In the genomic region with DNA sequence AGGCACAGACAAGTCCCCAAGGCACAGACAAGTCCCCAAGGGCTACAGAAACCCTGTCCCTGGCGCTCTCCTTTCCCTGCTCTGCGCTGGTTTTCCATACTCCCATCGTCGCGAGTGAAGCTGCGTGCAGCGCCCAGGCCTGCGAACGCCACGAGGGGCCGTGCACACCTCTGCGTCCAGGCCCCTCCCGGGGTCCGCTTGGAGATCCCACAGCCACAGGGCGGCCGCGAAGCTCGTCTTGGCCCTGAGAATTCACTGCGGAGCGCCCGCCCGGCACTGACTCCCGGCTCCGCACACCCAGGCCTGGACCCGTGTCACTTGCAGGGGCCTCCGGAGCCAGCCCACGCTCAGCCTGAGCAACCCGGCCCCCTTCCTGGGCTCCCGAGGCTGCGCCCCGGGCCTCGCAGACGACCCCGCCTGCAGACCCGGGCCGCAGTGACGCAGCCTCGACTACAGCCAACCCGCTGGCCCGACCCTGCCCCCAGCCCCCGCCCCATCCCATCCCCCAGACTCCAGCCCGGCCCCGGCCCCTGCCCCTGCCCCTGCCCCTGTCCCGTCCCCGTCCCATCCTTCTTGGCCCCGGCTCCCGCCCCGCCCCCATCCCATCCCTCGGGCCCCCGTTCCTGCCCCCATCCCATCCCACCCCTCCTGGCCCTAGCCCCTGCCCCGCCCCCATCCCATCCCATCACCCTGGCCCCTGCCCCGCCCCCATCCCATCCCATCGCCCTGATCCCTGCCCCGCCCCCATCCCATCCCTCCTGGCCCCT, we compare ENCODE assay signal across 7 cellular contexts. TPM values are rescaled to one million over a fixed set of nuclear protein-coding genes. Genes with fewer than 3 reads are reported as not detected.
DNase-seq lines count a peak whose midpoint lies in the region; ATAC-seq and TF ChIP-seq lines count a peak whose summit lies in the region.

No MANE protein-coding gene starts in this region.

- peaks cover 31 to 70% of the 10 kb centered on the region in 2 experiments; a peak in 3 of 4 replicates for H3K79me1 ChIP-seq in IMR-90 (ENCODE audit: low read depth in 1 of 2, low read length in 2 of 2)

- no TSS peak for BruUV-seq in IMR-90 (replicated peaks; lab: Mats Ljungman, UMichigan)

- peak overlapping the region; percentile 26 for H2AFZ ChIP-seq in IMR-90 (replicated peaks; ENCODE audit: low read length, poor library complexity)

- no peak overlapping the region for H2BK120ac ChIP-seq in IMR-90 (ENCODE audit: low read depth, low read length)

- no peak overlapping the region for H3K27ac Mint-ChIP-seq in activated naive CD8-positive, alpha-beta T cell
- H3K27ac Mint-ChIP-seq in stimulated activated naive CD8-positive, alpha-beta T cell treated with anti-CD3 and anti-CD28 coated beads, Interleukin-15, amount 100 ng/mL, for 72 hours = peak overlapping the region in 1 of 2 donors; percentile 63

- H2BK5ac ChIP-seq in IMR-90 (ENCODE audit: low read depth, low read length, poor library complexity, severe bottlenecking) = no peak overlapping the region

- peak overlapping the region; percentile 93 for H3K4me3 ChIP-seq in IMR-90 (ENCODE audit: insufficient read depth, low read depth, low read length)

- WGBS in IMR-90 (ENCODE audit: extremely low coverage in 2 of 2, insufficient read length in 1 of 2), 2 experiments = 6% methylated on average over 14 of the region's 54 CpGs; no CpG with 5 or more reads in 1 of the 2 experiments

- ATAC-seq in IMR-90 (ENCODE audit: low read depth) (peak; percentile 21), HG03025 (IDR thresholded peaks at IDR 0.05; ENCODE audit: low FRiP score, unreplicated experiment) (no peak)
- ATAC-seq in stimulated activated naive CD8-positive, alpha-beta T cell treated with anti-CD3 and anti-CD28 coated beads, Interleukin-15, amount 100 ng/mL, for 72 hours = no peak

- TF ChIP-seq POLR2A in IMR-90 (IDR thresholded peaks at IDR 0.05; ENCODE audit: low read depth, low read length) = peak; percentile 49; the same call in 1 of the 2 replicates

- peaks cover 40% of the 10 kb centered on the region for H3K36me3 ChIP-seq in IMR-90 (ENCODE audit: control insufficient read depth, insufficient read depth, low read length)

- peak overlapping the region; percentile 81; the same call in 1 of the 2 replicates for H3K23ac ChIP-seq in IMR-90 (ENCODE audit: low read depth, low read length)

- POLR2A ChIA-PET in IMR-90 (lab: Charles Lee; ENCODE audit: unreplicated experiment) (no interaction called here), HEK293T (lab: Yijun Ruan, JAX) (interaction anchor here (0.9 kb wide), 1 partner anchor 332 kb away, joined by 3 read pairs; no protein-coding TSS in a partner anchor)

- H3K9me3 ChIP-seq in IMR-90 (ENCODE audit: control insufficient read depth, insufficient read depth, low read length) = no peaks in the 10 kb centered on the region

- H3K56ac ChIP-seq in IMR-90 (ENCODE audit: extremely low read depth, insufficient read depth, low read length) = no peak overlapping the region

- dilution Hi-C loops in IMR-90 (cut with HindIII; ENCODE audit: low sequenced_read_pairs, unreplicated experiment) = no loop called here

- H4K91ac ChIP-seq in IMR-90 (ENCODE audit: insufficient read depth, low read depth, low read length) = no peak overlapping the region

- peaks cover 6% of the 10 kb centered on the region for H3K4me1 ChIP-seq in IMR-90 (ENCODE audit: control insufficient read depth, insufficient read depth, low read length)

- H2AK5ac ChIP-seq in IMR-90 (ENCODE audit: low read depth, low read length) = peak overlapping the region; percentile 94

- DNase-seq in IMR-90 (peak; percentile 15), islet precursor cell (peak; percentile 94), HK-2 (ENCODE audit: unreplicated experiment) (no peak), HEK293T (ENCODE audit: extremely low spot score) (no peak)
- no peak for DNase-seq in stimulated activated naive CD8-positive, alpha-beta T cell treated with anti-CD3 and anti-CD28 coated beads, Interleukin-15, amount 100 ng/mL, for 72 hours

- CTCF ChIA-PET in IMR-90 (lab: Yijun Ruan, JAX) = no interaction called here
- CTCF ChIA-PET in HEK293T (lab: Yijun Ruan, JAX) = no interaction called here

- H3K9ac ChIP-seq in IMR-90 (ENCODE audit: low read depth, low read length) = peak overlapping the region; percentile 89

- H3K14ac ChIP-seq in IMR-90 (replicated peaks; ENCODE audit: low read depth, low read length) = peak overlapping the region; percentile 19; the same call in 1 of the 2 replicates

- peak overlapping the region; percentile 49 for H3K4me3 Mint-ChIP-seq in activated naive CD8-positive, alpha-beta T cell
- peak overlapping the region; percentile 81 to 89 for H3K4me3 Mint-ChIP-seq in stimulated activated naive CD8-positive, alpha-beta T cell treated with anti-CD3 and anti-CD28 coated beads, Interleukin-15, amount 100 ng/mL, for 72 hours

- TF ChIP-seq CTCF in IMR-90 (conservative IDR thresholded peaks at IDR 0.05; ENCODE audit: low read depth, low read length) = no peak

- intact Hi-C loops in IMR-90 (cut with micrococcal nuclease) = loop anchor here (1.0 kb wide), 1 partner anchor 147 kb away; no protein-coding TSS in a partner anchor

- H3K9me3 Mint-ChIP-seq in activated naive CD8-positive, alpha-beta T cell (ENCODE audit: low read depth) = no peaks in the 10 kb centered on the region
- H3K9me3 Mint-ChIP-seq in stimulated activated naive CD8-positive, alpha-beta T cell treated with anti-CD3 and anti-CD28 coated beads, Interleukin-15, amount 100 ng/mL, for 72 hours = no peaks in the 10 kb centered on the region

- H4K5ac ChIP-seq in IMR-90 (ENCODE audit: low read depth, low read length) = no peak overlapping the region

- peak overlapping the region in 1 of 2 experiments; percentile 90; a peak in 1 of 4 replicates for H4K8ac ChIP-seq in IMR-90 (ENCODE audit: low read depth in 2 of 2, low read length in 2 of 2)

- 0 out of 2 replicates have a peak, but pooled peaks cover 6% of the 10 kb centered on the region for H3K9me1 ChIP-seq in IMR-90 (ENCODE audit: insufficient read depth, low read length)

- peaks cover 53% of the 10 kb centered on the region for H4K20me1 ChIP-seq in IMR-90 (ENCODE audit: insufficient read depth, low read length)

- in situ Hi-C loops in IMR-90 (cut with MboI; ENCODE audit: low sequenced_read_pairs) = loop anchor here (10.0 kb wide), 1 partner anchor 142 kb away; no protein-coding TSS in a partner anchor

- H3K27me3 ChIP-seq in IMR-90 (ENCODE audit: control insufficient read depth, insufficient read depth, low read length) = no peaks in the 10 kb centered on the region

- no peak overlapping the region; the same call in 1 of the 2 replicates for H3K18ac ChIP-seq in IMR-90 (ENCODE audit: low read depth, low read length)

- H2BK20ac ChIP-seq in IMR-90 (ENCODE audit: low read depth, low read length) = no peak overlapping the region

- H3K36me3 Mint-ChIP-seq in activated naive CD8-positive, alpha-beta T cell = peaks cover 2% of the 10 kb centered on the region

- peak overlapping the region; percentile 96 for H3K4me2 ChIP-seq in IMR-90 (ENCODE audit: low read depth, low read length)

- peak overlapping the region; percentile 86 for H2AK9ac ChIP-seq in IMR-90 (replicated peaks; ENCODE audit: low read depth, low read length, poor library complexity)

- TF ChIP-seq RAD21 in IMR-90 (IDR thresholded peaks at IDR 0.05; ENCODE audit: low read length) = 0 out of 2 replicates have a peak, but pooled peaks have one; percentile 8

- no peak overlapping the region for H2BK15ac ChIP-seq in IMR-90 (ENCODE audit: low read depth, low read length)

- peak overlapping the region; percentile 79; the same call in 1 of the 2 replicates for H3K4ac ChIP-seq in IMR-90 (ENCODE audit: low read depth, low read length)

- H3K4me1 Mint-ChIP-seq in activated naive CD8-positive, alpha-beta T cell (ENCODE audit: low read depth) = peaks cover 16% of the 10 kb centered on the region
- peaks cover 27% of the 10 kb centered on the region for H3K4me1 Mint-ChIP-seq in stimulated activated naive CD8-positive, alpha-beta T cell treated with anti-CD3 and anti-CD28 coated beads, Interleukin-15, amount 100 ng/mL, for 72 hours

- peak overlapping the region; percentile 97 for H3K27ac ChIP-seq in IMR-90 (ENCODE audit: insufficient read depth, low read length)

- H3K27me3 Mint-ChIP-seq in activated naive CD8-positive, alpha-beta T cell = no peaks in the 10 kb centered on the region
- no peaks in the 10 kb centered on the region for H3K27me3 Mint-ChIP-seq in stimulated activated naive CD8-positive, alpha-beta T cell treated with anti-CD3 and anti-CD28 coated beads, Interleukin-15, amount 100 ng/mL, for 72 hours

TF ChIP-seq in IMR-90, 13 proteins besides CTCF, POLR2A, EP300 and RAD21:
- TF ChIP-seq MXI1 (IDR thresholded peaks at IDR 0.05; ENCODE audit: borderline replicate concordance, low read depth, low read length) (no peak), RFX5 (IDR thresholded peaks at IDR 0.05; ENCODE audit: low read depth, low read length) (no peak), RCOR1 (IDR thresholded peaks at IDR 0.05; ENCODE audit: insufficient replicate concordance, low read length) (no peak), FOS (IDR thresholded peaks at IDR 0.05; ENCODE audit: low read depth, low read length) (no peak), SMC3 (IDR thresholded peaks at IDR 0.05; ENCODE audit: low read depth, low read length) (no peak), CEBPB (IDR thresholded peaks at IDR 0.05; ENCODE audit: low read depth, low read length) (no peak)

TF ChIP-seq in HEK293T, 16 proteins besides CTCF, POLR2A, EP300 and RAD21:
- TF ChIP-seq, protein P1, sequence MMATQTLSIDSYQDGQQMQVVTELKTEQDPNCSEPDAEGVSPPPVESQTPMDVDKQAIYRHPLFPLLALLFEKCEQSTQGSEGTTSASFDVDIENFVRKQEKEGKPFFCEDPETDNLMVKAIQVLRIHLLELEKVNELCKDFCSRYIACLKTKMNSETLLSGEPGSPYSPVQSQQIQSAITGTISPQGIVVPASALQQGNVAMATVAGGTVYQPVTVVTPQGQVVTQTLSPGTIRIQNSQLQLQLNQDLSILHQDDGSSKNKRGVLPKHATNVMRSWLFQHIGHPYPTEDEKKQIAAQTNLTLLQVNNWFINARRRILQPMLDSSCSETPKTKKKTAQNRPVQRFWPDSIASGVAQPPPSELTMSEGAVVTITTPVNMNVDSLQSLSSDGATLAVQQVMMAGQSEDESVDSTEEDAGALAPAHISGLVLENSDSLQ (IDR thresholded peaks at IDR 0.05) = no peak
- TF ChIP-seq CTBP1 (IDR thresholded peaks at IDR 0.05; ENCODE audit: borderline replicate concordance) (no peak), NFRKB (IDR thresholded peaks at IDR 0.05) (no peak)

RNA-seq across cellular contexts. Expression of gene POFUT2, which starts 0.8 kb away (rescaled TPM):
- total RNA-seq in IMR-90 (2012; rRNA removed) = 18.8 and 23.9 TPM in 2 replicates
- polyA plus RNA-seq in IMR-90 (2012; rRNA removed) = 58.5 and 59.3 TPM in 2 replicates
- 46.5 and 53.6 TPM in 2 replicates for polyA plus RNA-seq in IMR-90 (2012; cell fraction: cytosol; rRNA removed)
- 236 and 251 TPM in 2 replicates for polyA plus RNA-seq in IMR-90 (2012; cell fraction: nucleus; rRNA removed; ENCODE audit: low replicate concordance)

Comparison
In these comparisons a context has a peak if more than half of its experiments do, and no peak if none do; other contexts are left out.
1. DNase-seq: peak in IMR-90 (single experiment) and islet precursor cell (single experiment); none in stimulated activated naive CD8-positive, alpha-beta T cell treated with anti-CD3 and anti-CD28 coated beads, Interleukin-15, amount 100 ng/mL, for 72 hours (0 of 2), HK-2 (single experiment) and HEK293T (single experiment).